In the genomic region with DNA sequence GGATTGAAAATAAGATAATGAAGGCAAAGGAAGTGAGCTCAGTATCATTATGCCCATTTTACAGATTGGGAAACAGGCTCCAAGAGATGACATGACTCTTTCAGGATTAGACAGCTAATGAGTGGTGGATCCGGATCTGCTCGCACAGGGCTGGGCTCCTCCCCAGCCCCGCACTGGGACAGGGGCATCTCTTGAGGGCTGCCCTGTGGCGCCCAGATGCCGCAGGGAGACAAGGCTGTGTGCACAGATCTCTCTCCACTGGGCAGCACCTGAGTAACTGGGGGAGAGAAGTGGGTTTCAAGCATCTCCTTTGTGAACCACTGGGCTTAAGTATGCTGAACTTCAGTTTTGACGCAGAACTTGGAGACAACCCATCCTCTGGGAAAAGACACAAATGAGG, we compare ENCODE assay signal across 17 cellular contexts. TPM values are rescaled to one million over a fixed set of nuclear protein-coding genes. Genes with fewer than 3 reads are reported as not detected.
DNase-seq lines count a peak whose midpoint lies in the region; ATAC-seq and TF ChIP-seq lines count a peak whose summit lies in the region.
"Had no signal": no experiment of that assay in that cellular context is flagged by ENCODE, and none has a peak within 500 bp of the region (broad histone marks: within the 10 kb centered on the region; RNA-seq: fewer than 3 reads in every experiment).

No MANE protein-coding gene starts in this region.

- H3K36me3 ChIP-seq in suprapubic skin = no peaks in the 10 kb centered on the region

- no peak overlapping the region for H3K4me3 ChIP-seq in coronary artery
- no peak overlapping the region for H3K4me3 ChIP-seq in suprapubic skin
- H3K4me3 ChIP-seq: A549, GM23338, MG63 had no signal

- no peak for DNase-seq in HFFc6
- no peak for DNase-seq in coronary artery (ENCODE audit: low spot score)
- DNase-seq in nephron progenitor cell = no peak
- peak; percentile 14 to 40 for DNase-seq in suprapubic skin (ENCODE audit: low spot score in 2 of 2)
- DNase-seq in HEK293T (ENCODE audit: extremely low spot score) = no peak
- no peak for DNase-seq in NK-92 (lab: John Stamatoyannopoulos, UW; ENCODE audit: unreplicated experiment)
- DNase-seq in NCI-H2171 treated with DMSO at 0.1 percent for 48 hours (lab: John Stamatoyannopoulos, UW) = no peak
- DNase-seq: MG63, NCI-H1092 treated with DMSO at 0.1 percent for 48 hours, NCI-H1694, NCI-H2107, NCI-H345, SIG-M5 had no signal

- H3K4me1 Mint-ChIP-seq in HFFc6 (ENCODE audit: low read depth) = peaks cover 59% of the 10 kb centered on the region
- H3K4me1 Mint-ChIP-seq in nephron progenitor cell = peaks cover 64% of the 10 kb centered on the region

- H3K9me3 ChIP-seq in suprapubic skin = peaks cover 3% of the 10 kb centered on the region

- H3K27ac ChIP-seq in coronary artery = peak overlapping the region; percentile 55 to 75
- no peak overlapping the region for H3K27ac ChIP-seq in suprapubic skin
- H3K27ac ChIP-seq: A549, KMS-11 had no signal

- POLR2A ChIA-PET in HEK293T (lab: Yijun Ruan, JAX) = no interaction called here

- H3K36me3 Mint-ChIP-seq in HFFc6 (ENCODE audit: low read depth) = peaks cover 23% of the 10 kb centered on the region
- H3K36me3 Mint-ChIP-seq in nephron progenitor cell (ENCODE audit: low read depth) = peaks cover 26% of the 10 kb centered on the region

- TF ChIP-seq POLR2A in suprapubic skin (IDR thresholded peaks at IDR 0.05) = no peak

- peaks cover 10% of the 10 kb centered on the region for H3K4me1 ChIP-seq in suprapubic skin
- H3K4me1 ChIP-seq: A549 had no signal

- H3K27me3 Mint-ChIP-seq in HFFc6 (ENCODE audit: insufficient read depth) (no peaks in the 10 kb centered on the region; the same call in 1 of the 2 replicates), nephron progenitor cell (ENCODE audit: low read depth, poor library complexity) (peaks cover 12% of the 10 kb centered on the region)

- peaks cover 5% of the 10 kb centered on the region; the same call in 1 of the 2 replicates for H3K9me3 Mint-ChIP-seq in HFFc6
- H3K9me3 Mint-ChIP-seq in nephron progenitor cell = peaks cover 63% of the 10 kb centered on the region

- TF ChIP-seq CTCF in HFFc6 (IDR thresholded peaks at IDR 0.05) (no peak), coronary artery (IDR thresholded peaks at IDR 0.05) (no peak), nephron progenitor cell (IDR thresholded peaks at IDR 0.05) (no peak), suprapubic skin (IDR thresholded peaks at IDR 0.05) (no peak)

- WGBS in suprapubic skin = 90% methylated on average over 6 of the region's 6 CpGs

- CTCF ChIA-PET in HEK293T (lab: Yijun Ruan, JAX) = no interaction called here

- no peaks in the 10 kb centered on the region for H3K27me3 ChIP-seq in suprapubic skin
- H3K27me3 ChIP-seq: MG63 had no signal

- no peak overlapping the region for H3K4me3 Mint-ChIP-seq in HFFc6
- H3K4me3 Mint-ChIP-seq in nephron progenitor cell = peak overlapping the region; percentile 23
- H3K4me3 Mint-ChIP-seq: GM23338 had no signal

- no peak for TF ChIP-seq EP300 in suprapubic skin (IDR thresholded peaks at IDR 0.05)

- no peak for ATAC-seq in HG02870 (IDR thresholded peaks at IDR 0.05; ENCODE audit: unreplicated experiment)
- ATAC-seq: A549 had no signal

- H3K27ac Mint-ChIP-seq in HFFc6 (peak overlapping the region; percentile 71), nephron progenitor cell (peak overlapping the region; percentile 13)
- H3K27ac Mint-ChIP-seq: GM23338 had no signal

TF ChIP-seq in HEK293T, 16 proteins besides CTCF, POLR2A, EP300 and RAD21:
- TF ChIP-seq SP1 (IDR thresholded peaks at IDR 0.05) = no peak
- no peak for TF ChIP-seq L3MBTL2 (conservative IDR thresholded peaks at IDR 0.05)
- no peak for TF ChIP-seq ELF4 (IDR thresholded peaks at IDR 0.05)
- TF ChIP-seq ZNF384 (IDR thresholded peaks at IDR 0.05) = no peak
- TF ChIP-seq BHLHE40 (IDR thresholded peaks at IDR 0.05; ENCODE audit: borderline replicate concordance) = no peak
- TF ChIP-seq HDGF (IDR thresholded peaks at IDR 0.05; ENCODE audit: borderline replicate concordance) = no peak
- no peak for TF ChIP-seq SUZ12 (IDR thresholded peaks at IDR 0.05)
- TF ChIP-seq FOXM1 (IDR thresholded peaks at IDR 0.05; ENCODE audit: borderline replicate concordance) = no peak
- no peak for TF ChIP-seq FOXA1 (IDR thresholded peaks at IDR 0.05)
- no peak for TF ChIP-seq ARNT (IDR thresholded peaks at IDR 0.05)
- TF ChIP-seq, protein P1, sequence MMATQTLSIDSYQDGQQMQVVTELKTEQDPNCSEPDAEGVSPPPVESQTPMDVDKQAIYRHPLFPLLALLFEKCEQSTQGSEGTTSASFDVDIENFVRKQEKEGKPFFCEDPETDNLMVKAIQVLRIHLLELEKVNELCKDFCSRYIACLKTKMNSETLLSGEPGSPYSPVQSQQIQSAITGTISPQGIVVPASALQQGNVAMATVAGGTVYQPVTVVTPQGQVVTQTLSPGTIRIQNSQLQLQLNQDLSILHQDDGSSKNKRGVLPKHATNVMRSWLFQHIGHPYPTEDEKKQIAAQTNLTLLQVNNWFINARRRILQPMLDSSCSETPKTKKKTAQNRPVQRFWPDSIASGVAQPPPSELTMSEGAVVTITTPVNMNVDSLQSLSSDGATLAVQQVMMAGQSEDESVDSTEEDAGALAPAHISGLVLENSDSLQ (IDR thresholded peaks at IDR 0.05) = no peak
- TF ChIP-seq LEF1 (IDR thresholded peaks at IDR 0.05; ENCODE audit: borderline replicate concordance) = no peak
- TF ChIP-seq NFRKB (IDR thresholded peaks at IDR 0.05) = no peak
- TF ChIP-seq FOXK2 (IDR thresholded peaks at IDR 0.05) = no peak
- TF ChIP-seq TARDBP (IDR thresholded peaks at IDR 0.05) = no peak
- no peak for TF ChIP-seq CTBP1 (IDR thresholded peaks at IDR 0.05; ENCODE audit: borderline replicate concordance)

RNA-seq across cellular contexts. Expression of gene ADAMTS2, which starts 43.9 kb away (rescaled TPM):
- total RNA-seq in HFFc6 (2021; fragmentation: NEBNext Ultra II Directional; extraction: Animal tissue kit (Norgen Biotek cat#: 25700)) = 10 to 100 TPM; 31.5 to 38.4 (median 34.1) TPM
- total RNA-seq in suprapubic skin = 1 to 10 TPM; 3.1 to 5.5 (median 4.3) TPM

Comparison
In these comparisons a context has a peak if more than half of its experiments do, and no peak if none do; other contexts are left out.
1. DNase-seq: peak in suprapubic skin (2 of 2); none in HFFc6 (single experiment), coronary artery (single experiment), nephron progenitor cell (single experiment), HEK293T (single experiment), NK-92 (single experiment) and NCI-H2171 treated with DMSO at 0.1 percent for 48 hours (single experiment).
2. RNA of gene ADAMTS2, which starts 43.9 kb away (total RNA-seq): 31.5 to 38.4 TPM in HFFc6; 3.1 to 5.5 TPM in suprapubic skin; every median in the first group is over 4 times any median in the second.